In genomic region chrX:142251202-142251601, GRCh38 we compare ENCODE assay signal across 25 cellular contexts. TPM values are rescaled to one million over a fixed set of nuclear protein-coding genes. Genes with fewer than 3 reads are reported as not detected.
"Had no signal": no experiment of that assay in that cellular context is flagged by ENCODE, and none has a peak within 500 bp of the region (broad histone marks: within the 10 kb centered on the region; RNA-seq: fewer than 3 reads in every experiment).

No MANE protein-coding gene starts in this region.

- H3K36me3 Mint-ChIP-seq: natural killer cell treated with Interleukin-12 subunit alpha and Interleukin-12 subunit beta and Interleukin-15 and Interleukin-18, amount 100 ng/mL, for 72 hours; neural progenitor cell had no signal

- H3K27ac Mint-ChIP-seq: natural killer cell treated with Interleukin-12 subunit alpha and Interleukin-12 subunit beta and Interleukin-15 and Interleukin-18, amount 100 ng/mL, for 72 hours; neural progenitor cell had no signal

- DNase-seq: effector memory CD4-positive, alpha-beta T cell; foreskin melanocyte; heart left ventricle; hypothalamus; islet precursor cell; left ventricle myocardium inferior; lower lobe of right lung; mesenchymal stem cell; midbrain; nucleus accumbens; ovary; small intestine; stimulated activated CD4-positive, alpha-beta T cell treated with anti-CD3 and anti-CD28 coated beads, Interleukin-12 subunit alpha, Interleukin-12 subunit beta, amount 100 ng/mL, for 4 hours; stimulated activated naive CD4-positive, alpha-beta T cell; stomach; substantia nigra; thyroid gland; upper lobe of left lung; uterus had no signal

- H3K27me3 ChIP-seq: heart left ventricle, neural progenitor cell, ovary, right atrium auricular region, thyroid gland, upper lobe of left lung, uterus had no signal

- H3K27ac ChIP-seq: heart left ventricle, left ventricle myocardium inferior, lower lobe of right lung, neural progenitor cell, ovary, right atrium auricular region, stomach, thyroid gland, upper lobe of left lung, uterus had no signal

- H2AFZ ChIP-seq: neural progenitor cell had no signal

- H3K4me3 ChIP-seq: heart left ventricle, left ventricle myocardium inferior, lower lobe of right lung, neural progenitor cell, ovary, right atrium auricular region, stomach, thyroid gland, upper lobe of left lung, uterus had no signal

- H3K4me2 ChIP-seq: neural progenitor cell had no signal

- H3K4me3 Mint-ChIP-seq: natural killer cell treated with Interleukin-12 subunit alpha and Interleukin-12 subunit beta and Interleukin-15 and Interleukin-18, amount 100 ng/mL, for 72 hours; neural progenitor cell had no signal

- ATAC-seq: heart left ventricle; lower lobe of right lung; natural killer cell treated with Interleukin-12 subunit alpha and Interleukin-12 subunit beta and Interleukin-15 and Interleukin-18, amount 100 ng/mL, for 72 hours had no signal

- H3K9me3 Mint-ChIP-seq: natural killer cell treated with Interleukin-12 subunit alpha and Interleukin-12 subunit beta and Interleukin-15 and Interleukin-18, amount 100 ng/mL, for 72 hours had no signal

- H3K9me3 ChIP-seq: heart left ventricle, left ventricle myocardium inferior, lower lobe of right lung, ovary, right atrium auricular region, stomach, thyroid gland, uterus had no signal

- H3K36me3 ChIP-seq: heart left ventricle, left ventricle myocardium inferior, lower lobe of right lung, neural progenitor cell, ovary, right atrium auricular region, stomach, thyroid gland, upper lobe of left lung, uterus had no signal

- H3K4me1 Mint-ChIP-seq: neural progenitor cell had no signal

- H3K4me1 ChIP-seq: heart left ventricle, left ventricle myocardium inferior, lower lobe of right lung, neural progenitor cell, right atrium auricular region, stomach, thyroid gland, upper lobe of left lung, uterus had no signal

RNA-seq across cellular contexts. Expression of gene MAGEC2, which starts 46.1 kb away (rescaled TPM):
- total RNA-seq: epithelial cell of proximal tubule; glomerular endothelial cell; heart left ventricle; left ventricle myocardium inferior; lower lobe of right lung; natural killer cell treated with Interleukin-12 subunit alpha and Interleukin-12 subunit beta and Interleukin-15 and Interleukin-18, amount 100 ng/mL, for 72 hours; ovary; posterior vena cava; right atrium auricular region; stomach; thyroid gland; upper lobe of left lung; uterus had no signal
- polyA plus RNA-seq: heart left ventricle, ovary, small intestine, stomach had no signal
